8 cellular contexts compared by ENCODE assay signal in the genomic region with DNA sequence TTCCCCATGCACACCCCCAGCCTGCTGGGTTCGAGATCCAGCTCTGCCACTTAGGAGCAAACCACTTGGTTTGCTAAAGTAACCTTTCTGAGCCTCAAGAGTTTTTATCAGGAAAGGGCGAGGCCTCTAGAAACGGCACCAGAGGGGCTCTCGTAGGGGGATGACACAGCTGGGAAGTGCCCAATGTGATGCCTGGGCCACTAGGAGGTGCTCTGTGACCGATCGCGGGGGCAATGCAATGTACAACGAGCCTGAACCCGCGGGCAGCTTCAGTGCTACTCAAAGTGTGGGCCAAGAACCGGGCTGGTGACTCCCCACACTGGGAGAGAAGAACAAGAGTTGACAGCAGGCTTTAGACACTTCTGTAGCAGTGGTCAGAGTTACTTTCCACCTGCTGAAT. TPM values are rescaled to one million over a fixed set of nuclear protein-coding genes. Genes with fewer than 3 reads are reported as not detected.
A peak's percentile ranks its signal among the peaks of the same experiment; 100 is the strongest.
DNase-seq lines count a peak whose midpoint lies in the region; ATAC-seq and TF ChIP-seq lines count a peak whose summit lies in the region.

No MANE protein-coding gene starts in this region.

- DNase-seq in GM10266 (ENCODE audit: extremely low spot score) (peak; percentile 60), fibroblast of villous mesenchyme (ENCODE audit: low read depth) (no peak), uterus (no peak), NCI-H1694 treated with DMSO at 0.1 percent for 48 hours (lab: John Stamatoyannopoulos, UW) (no peak)
- peak; percentile 32 for DNase-seq in activated CD4-positive, alpha-beta T cell treated with anti-CD3 and anti-CD28 coated beads, Interleukin-2, amount 50 U/mL, for 1 hour
- DNase-seq in stimulated activated CD8-positive, alpha-beta memory T cell treated with anti-CD3 and anti-CD28 coated beads, Interleukin-2, amount 100 ng/mL, for 48 hours (ENCODE audit: low read depth in 2 of 2) = peak; percentile 32 to 44

- no peaks in the 10 kb centered on the region for H3K36me3 ChIP-seq in uterus
- H3K36me3 ChIP-seq in gastroesophageal sphincter = no peaks in the 10 kb centered on the region

- peak; percentile 70 for TF ChIP-seq CTCF in GM10266 (IDR thresholded peaks at IDR 0.05; ENCODE audit: control insufficient read depth, insufficient read depth, low read depth, missing control alignments)
- TF ChIP-seq CTCF in fibroblast of villous mesenchyme (IDR thresholded peaks at IDR 0.05; ENCODE audit: insufficient read depth, low read depth, low read length) = peak; percentile 56
- no peak for TF ChIP-seq CTCF in uterus (IDR thresholded peaks at IDR 0.05)
- TF ChIP-seq CTCF in gastroesophageal sphincter (IDR thresholded peaks at IDR 0.05) = no peak

- intact Hi-C loops in uterus (cut with DNase I; ENCODE audit: low total_unique reads) = no loop called here

- TF ChIP-seq EP300 in gastroesophageal sphincter (IDR thresholded peaks at IDR 0.05) = no peak

- H3K4me3 ChIP-seq in fibroblast of villous mesenchyme (ENCODE audit: low read depth, low read length) (no peak overlapping the region), uterus (no peak overlapping the region), gastroesophageal sphincter (no peak overlapping the region)

- H3K27me3 ChIP-seq in uterus (no peaks in the 10 kb centered on the region), gastroesophageal sphincter (peaks cover 14% of the 10 kb centered on the region)

- no peaks in the 10 kb centered on the region for H3K9me3 ChIP-seq in uterus
- H3K9me3 ChIP-seq in gastroesophageal sphincter = no peaks in the 10 kb centered on the region

- TF ChIP-seq POLR2A in uterus (IDR thresholded peaks at IDR 0.05) (no peak), gastroesophageal sphincter (IDR thresholded peaks at IDR 0.05) (no peak)

- 40% methylated on average over 1 of the region's 11 CpGs; no CpG with 5 or more reads in 1 of the 2 donors for WGBS in gastroesophageal sphincter (ENCODE audit: low coverage in 1 of 2), 2 donors

- H3K27ac ChIP-seq in uterus (no peak overlapping the region), gastroesophageal sphincter (no peak overlapping the region)

- ATAC-seq in HG03565 (IDR thresholded peaks at IDR 0.05; ENCODE audit: unreplicated experiment) (peak; percentile 40), gastroesophageal sphincter (no peak)

- H3K4me1 ChIP-seq in uterus (no peaks in the 10 kb centered on the region), gastroesophageal sphincter (no peaks in the 10 kb centered on the region)

RNA-seq across cellular contexts. Expression of gene C16orf89, which starts 9.4 kb away (rescaled TPM):
- total RNA-seq in fibroblast of villous mesenchyme = not detected in 2 replicates
- total RNA-seq in uterus = 10 to 100 TPM in 1 of 4 donors, 1 to 10 TPM in 1, under 1 TPM in 1, not detected in 1; 0.76 to 13.1 (median 1.1) TPM
- total RNA-seq in gastroesophageal sphincter = 10 to 100 TPM in 2 of 4 donors, 1 to 10 TPM in 1, under 1 TPM in 1; 0.62 to 21.0 (median 7.7) TPM

RNA-seq across cellular contexts. Expression of gene ALG1, which starts 15.3 kb away (rescaled TPM):
- total RNA-seq in fibroblast of villous mesenchyme = 39.9 and 41.9 TPM in 2 replicates
- total RNA-seq in uterus = 10 to 100 TPM in 2 of 4 donors, 1 to 10 TPM in 2; 4.7 to 21.3 (median 10.9) TPM
- total RNA-seq in gastroesophageal sphincter = 10 to 100 TPM in 3 of 4 donors, 1 to 10 TPM in 1; 6.4 to 16.8 (median 12.9) TPM

RNA-seq across cellular contexts. Expression of gene NAGPA, which starts 22.6 kb away (rescaled TPM):
- total RNA-seq in fibroblast of villous mesenchyme (17.3 and 18.0 TPM in 2 replicates), uterus (10 to 100 TPM in 1 of 4 donors, 1 to 10 TPM in 2, under 1 TPM in 1; 0.29 to 11.3 (median 8.2) TPM), gastroesophageal sphincter (10 to 100 TPM; 17.8 to 37.8 (median 27.7) TPM)

RNA-seq across cellular contexts. Expression of gene EEF2KMT, which starts 41.2 kb away (rescaled TPM):
- total RNA-seq in fibroblast of villous mesenchyme (8.1 and 11.7 TPM in 2 replicates), uterus (10 to 100 TPM in 1 of 4 donors, 1 to 10 TPM in 3; 1.0 to 13.2 (median 8.5) TPM), gastroesophageal sphincter (10 to 100 TPM in 2 of 4 donors, 1 to 10 TPM in 2; 5.9 to 16.0 (median 9.1) TPM)

Comparison
In these comparisons a context has a peak if more than half of its experiments do, and no peak if none do; other contexts are left out.
1. DNase-seq: peak in GM10266 (single experiment), activated CD4-positive, alpha-beta T cell treated with anti-CD3 and anti-CD28 coated beads, Interleukin-2, amount 50 U/mL, for 1 hour (single experiment) and stimulated activated CD8-positive, alpha-beta memory T cell treated with anti-CD3 and anti-CD28 coated beads, Interleukin-2, amount 100 ng/mL, for 48 hours (2 of 2); none in fibroblast of villous mesenchyme (single experiment), uterus (0 of 2) and NCI-H1694 treated with DMSO at 0.1 percent for 48 hours (single experiment).
2. CTCF ChIP-seq: peak in GM10266 (single experiment) and fibroblast of villous mesenchyme (single experiment); none in uterus (0 of 4) and gastroesophageal sphincter (0 of 4).